Comparison of ENCODE assay signal across 16 cellular contexts in the genomic region with DNA sequence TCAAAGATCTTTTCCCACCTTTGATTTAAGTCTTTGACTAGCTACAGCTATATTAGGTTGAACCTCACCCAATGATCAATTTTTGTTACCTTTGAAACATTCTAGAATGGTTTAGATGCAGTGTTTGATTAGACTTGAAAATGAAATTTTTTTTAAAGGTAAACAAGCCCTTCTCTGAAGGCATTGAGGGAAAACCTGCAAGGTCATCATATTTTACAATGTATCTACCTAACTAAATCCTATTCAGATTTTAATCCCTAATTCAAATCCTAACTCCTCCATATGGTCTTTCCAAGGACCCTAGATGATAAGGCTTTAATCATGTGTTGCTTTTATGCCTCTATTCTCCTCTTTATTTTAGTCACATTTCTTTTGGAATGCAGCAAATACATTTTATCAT.
DNase-seq lines count a peak whose midpoint lies in the region; ATAC-seq, FAIRE-seq and TF ChIP-seq lines count a peak whose summit lies in the region.
"Had no signal": no experiment of that assay in that cellular context is flagged by ENCODE, and none has a peak within 500 bp of the region (broad histone marks: within the 10 kb centered on the region; RNA-seq: fewer than 3 reads in every experiment).

No MANE protein-coding gene starts in this region.

- no peaks in the 10 kb centered on the region for H3K4me1 ChIP-seq in IMR-90 (ENCODE audit: control insufficient read depth, insufficient read depth, low read length)
- peaks cover 0 to 5% (median 2%) of the 10 kb centered on the region in 4 experiments; a peak in 2 of 7 replicates for H3K4me1 ChIP-seq in H1 (replicated peaks in 1 of 4; ENCODE audit: control insufficient read depth in 3 of 4, insufficient read depth in 4 of 4, low read length in 3 of 4)

- in situ Hi-C loops in IMR-90 (cut with MboI; ENCODE audit: low sequenced_read_pairs), result no loop called here

- no peak overlapping the region for H3K27ac Mint-ChIP-seq in T-helper 17 cell
- H3K27ac Mint-ChIP-seq: CD4-positive, alpha-beta memory T cell; HFFc6; IgD-negative memory B cell had no signal

- H3K56ac ChIP-seq in IMR-90 (ENCODE audit: extremely low read depth, insufficient read depth, low read length) (no peak overlapping the region), H1 (replicated peaks; ENCODE audit: insufficient read length, low read depth, low read length) (no peak overlapping the region)

- H2AK9ac ChIP-seq in IMR-90 (replicated peaks; ENCODE audit: low read depth, low read length, poor library complexity), result no peak overlapping the region

- no peak overlapping the region for H4K8ac ChIP-seq in IMR-90 (ENCODE audit: low read depth in 2 of 2, low read length in 2 of 2)
- H4K8ac ChIP-seq in H1 (ENCODE audit: extremely low read depth, insufficient read depth, low read length), result no peak overlapping the region

- H2BK15ac ChIP-seq in IMR-90 (ENCODE audit: low read depth, low read length) (no peak overlapping the region), H1 (ENCODE audit: low read length) (no peak overlapping the region)

- TF ChIP-seq RAD21 in IMR-90 (IDR thresholded peaks at IDR 0.05; ENCODE audit: low read length), result no peak
- no peak for TF ChIP-seq RAD21 in H1 (IDR thresholded peaks at IDR 0.05 in 1 of 2, conservative IDR thresholded peaks at IDR 0.05 in 1 of 2; ENCODE audit: low read depth in 2 of 2, low read length in 2 of 2)

- H2BK5ac ChIP-seq in IMR-90 (ENCODE audit: low read depth, low read length, poor library complexity, severe bottlenecking) (no peak overlapping the region), H1 (ENCODE audit: low read depth, low read length) (no peak overlapping the region)

- no peak overlapping the region for H3K4me3 ChIP-seq in IMR-90 (ENCODE audit: insufficient read depth, low read depth, low read length)
- no peak overlapping the region for H3K4me3 ChIP-seq in H1 (ENCODE audit: extremely low read depth in 1 of 4, insufficient read depth in 2 of 4, low read depth in 3 of 4, low read length in 4 of 4)

- dilution Hi-C loops in IMR-90 (cut with HindIII; ENCODE audit: low sequenced_read_pairs, unreplicated experiment), result no loop called here

- H2AFZ ChIP-seq in IMR-90 (replicated peaks; ENCODE audit: low read length, poor library complexity) (no peak overlapping the region), H1 (ENCODE audit: low read length) (no peak overlapping the region)

- BruUV-seq in IMR-90 (replicated peaks; lab: Mats Ljungman, UMichigan), result no TSS peak

- H3K79me1 ChIP-seq in IMR-90 (ENCODE audit: low read depth in 1 of 2, low read length in 2 of 2), result no peaks in the 10 kb centered on the region
- H3K79me1 ChIP-seq in H1 (ENCODE audit: low read depth, low read length), result no peaks in the 10 kb centered on the region

- no peaks in the 10 kb centered on the region for H4K20me1 ChIP-seq in IMR-90 (ENCODE audit: insufficient read depth, low read length)
- H4K20me1 ChIP-seq in H1 (replicated peaks in 1 of 2; ENCODE audit: control insufficient read depth in 1 of 2, insufficient read depth in 2 of 2, low read length in 2 of 2), result no peaks in the 10 kb centered on the region

- no peaks in the 10 kb centered on the region for H3K23me2 ChIP-seq in H1 (ENCODE audit: low read depth, low read length)

- H2BK12ac ChIP-seq in H1 (ENCODE audit: low read depth, low read length), result no peak overlapping the region

- H3K36me3 ChIP-seq in IMR-90 (ENCODE audit: control insufficient read depth, insufficient read depth, low read length) (no peaks in the 10 kb centered on the region), H1 (ENCODE audit: control insufficient read depth in 2 of 4, insufficient read depth in 4 of 4, low read length in 3 of 4) (no peaks in the 10 kb centered on the region)

- no peak for DNase-seq in D721Med (ENCODE audit: insufficient read length, low spot score)
- DNase-seq in IMR-90, result no peak
- DNase-seq in H1 (ENCODE audit: low read depth in 1 of 2, low spot score in 2 of 2), result no peak
- DNase-seq in GM19238 (ENCODE audit: insufficient read length, low spot score), result no peak
- no peak for DNase-seq in T-helper 17 cell
- DNase-seq: CD4-positive, alpha-beta memory T cell; DMS79 treated with DMSO at 0.1 percent for 48 hours; HFFc6 had no signal

- no peak overlapping the region for H4K5ac ChIP-seq in IMR-90 (ENCODE audit: low read depth, low read length)
- no peak overlapping the region for H4K5ac ChIP-seq in H1 (ENCODE audit: insufficient read length, low read depth, low read length)

- H3K14ac ChIP-seq in IMR-90 (replicated peaks; ENCODE audit: low read depth, low read length) (no peak overlapping the region), H1 (ENCODE audit: insufficient read length) (no peak overlapping the region)

- POLR2A ChIA-PET in IMR-90 (lab: Charles Lee; ENCODE audit: unreplicated experiment), result no interaction called here
- POLR2A ChIA-PET in H1 (lab: Charles Lee; ENCODE audit: partially characterized antibody), result no interaction called here

- no peaks in the 10 kb centered on the region for H3K4me1 Mint-ChIP-seq in T-helper 17 cell
- H3K4me1 Mint-ChIP-seq: CD4-positive, alpha-beta memory T cell; IgD-negative memory B cell had no signal

- TF ChIP-seq EP300 in H1 (IDR thresholded peaks at IDR 0.05; ENCODE audit: borderline replicate concordance in 1 of 2, low read depth in 2 of 2, low read length in 2 of 2), result no peak

- FAIRE-seq in D721Med (lab: Jason Lieb, UNC), result peak; percentile 66
- no peak for FAIRE-seq in H1 (lab: Jason Lieb, UNC)
- FAIRE-seq: A204.1, GM19239, H54 had no signal

- TF ChIP-seq CTCF in D721Med (IDR thresholded peaks at IDR 0.05; ENCODE audit: insufficient read depth, missing control alignments) (no peak), IMR-90 (conservative IDR thresholded peaks at IDR 0.05; ENCODE audit: low read depth, low read length) (no peak), H1 (IDR thresholded peaks at IDR 0.05; ENCODE audit: control extremely low read depth in 1 of 3, insufficient read depth in 1 of 3, low read depth in 1 of 3, low read length in 3 of 3) (no peak)

- no peaks in the 10 kb centered on the region for H3K36me3 Mint-ChIP-seq in T-helper 17 cell (ENCODE audit: low read depth)
- H3K36me3 Mint-ChIP-seq: CD4-positive, alpha-beta memory T cell; IgD-negative memory B cell had no signal

- no peaks in the 10 kb centered on the region for H3K9me3 ChIP-seq in IMR-90 (ENCODE audit: control insufficient read depth, insufficient read depth, low read length)
- no peaks in the 10 kb centered on the region for H3K9me3 ChIP-seq in H1 (ENCODE audit: insufficient read depth in 2 of 2, low read depth in 1 of 2, low read length in 1 of 2)
- H3K9me3 ChIP-seq in T-helper 17 cell (ENCODE audit: control insufficient read depth, low read length, poor library complexity, severe bottlenecking), result no peaks in the 10 kb centered on the region

- H2BK120ac ChIP-seq in IMR-90 (ENCODE audit: low read depth, low read length) (no peak overlapping the region), H1 (replicated peaks; ENCODE audit: low read depth, low read length) (no peak overlapping the region)

- no peaks in the 10 kb centered on the region for H3K9me1 ChIP-seq in IMR-90 (ENCODE audit: insufficient read depth, low read length)

- H3K18ac ChIP-seq in IMR-90 (ENCODE audit: low read depth, low read length) (no peak overlapping the region), H1 (ENCODE audit: extremely low read depth, low read length) (no peak overlapping the region)

- H2BK20ac ChIP-seq in IMR-90 (ENCODE audit: low read depth, low read length) (no peak overlapping the region), H1 (ENCODE audit: low read length) (no peak overlapping the region)

- no peaks in the 10 kb centered on the region for H3K79me2 ChIP-seq in H1 (ENCODE audit: control insufficient read depth in 1 of 2, insufficient read depth in 2 of 2, low read length in 2 of 2)

- H4K91ac ChIP-seq in IMR-90 (ENCODE audit: insufficient read depth, low read depth, low read length) (no peak overlapping the region), H1 (replicated peaks; ENCODE audit: insufficient read length, low read length) (no peak overlapping the region)

- H3K9ac ChIP-seq in IMR-90 (ENCODE audit: low read depth, low read length), result no peak overlapping the region
- H3K9ac ChIP-seq in H1 (replicated peaks in 1 of 4; ENCODE audit: extremely low read depth in 1 of 4, low read depth in 3 of 4, low read length in 3 of 4), result no peak overlapping the region

- TF ChIP-seq POLR2A in IMR-90 (IDR thresholded peaks at IDR 0.05; ENCODE audit: low read depth, low read length) (no peak), H1 (IDR thresholded peaks at IDR 0.05; ENCODE audit: control extremely low read depth in 1 of 2, low read depth in 2 of 2, low read length in 2 of 2) (no peak)

- intact Hi-C loops in IMR-90 (cut with micrococcal nuclease), result no loop called here

- H2AK5ac ChIP-seq in IMR-90 (ENCODE audit: low read depth, low read length), result no peak overlapping the region
- H2AK5ac ChIP-seq in H1 (ENCODE audit: low read depth, low read length), result no peak overlapping the region

- H3K4me2 ChIP-seq in IMR-90 (ENCODE audit: low read depth, low read length), result no peak overlapping the region
- no peak overlapping the region for H3K4me2 ChIP-seq in H1 (ENCODE audit: insufficient read depth in 1 of 2, low read depth in 2 of 2, low read length in 2 of 2)

- H3K27me3 ChIP-seq in IMR-90 (ENCODE audit: control insufficient read depth, insufficient read depth, low read length) (no peaks in the 10 kb centered on the region), H1 (replicated peaks in 1 of 4; ENCODE audit: control insufficient read depth in 3 of 4, extremely low read depth in 1 of 4, insufficient read depth in 3 of 4, low read length in 3 of 4) (no peaks in the 10 kb centered on the region)

- no peak for ATAC-seq in IMR-90 (ENCODE audit: low read depth)
- no peak for ATAC-seq in GM18873 (IDR thresholded peaks at IDR 0.05; ENCODE audit: low FRiP score, unreplicated experiment)
- ATAC-seq in T-helper 17 cell, result no peak
- ATAC-seq: HCT116 had no signal

- H3K27ac ChIP-seq in IMR-90 (ENCODE audit: insufficient read depth, low read length) (no peak overlapping the region), H1 (ENCODE audit: low read depth, low read length) (no peak overlapping the region)
- H3K27ac ChIP-seq: C4-2B, HL-60 had no signal

- no peak overlapping the region for H3K4me3 Mint-ChIP-seq in T-helper 17 cell
- H3K4me3 Mint-ChIP-seq: CD4-positive, alpha-beta memory T cell; HFFc6; IgD-negative memory B cell had no signal

- CTCF ChIA-PET in IMR-90 (lab: Yijun Ruan, JAX) (no interaction called here), H1 (lab: Charles Lee; ENCODE audit: partially characterized antibody) (interaction anchor here (0.6 to 1.0 kb wide), 2 partner anchors 252 to 499 kb away, joined by 3 read pairs; no protein-coding TSS in a partner anchor)

- H3K23ac ChIP-seq in IMR-90 (ENCODE audit: low read depth, low read length) (no peak overlapping the region), H1 (ENCODE audit: insufficient read length) (no peak overlapping the region)

- H3K4ac ChIP-seq in IMR-90 (ENCODE audit: low read depth, low read length), result no peak overlapping the region
- H3K4ac ChIP-seq in H1 (replicated peaks; ENCODE audit: insufficient read length, low read depth, low read length), result no peak overlapping the region

- no peaks in the 10 kb centered on the region for H3K27me3 Mint-ChIP-seq in T-helper 17 cell
- H3K27me3 Mint-ChIP-seq: CD4-positive, alpha-beta memory T cell; IgD-negative memory B cell had no signal

TF ChIP-seq in H1, 55 proteins besides CTCF, POLR2A, EP300 and RAD21:
- TF ChIP-seq MAFK (IDR thresholded peaks at IDR 0.05; ENCODE audit: low read depth, low read length) (peak; percentile 81), BRCA1 (IDR thresholded peaks at IDR 0.05; ENCODE audit: low read depth, low read length) (no peak)
